31 cellular contexts compared by ENCODE assay signal in genomic region chr1:230236951-230237350, GRCh38.
DNase-seq lines count a peak whose midpoint lies in the region; ATAC-seq, FAIRE-seq and TF ChIP-seq lines count a peak whose summit lies in the region.
"Had no signal": no experiment of that assay in that cellular context is flagged by ENCODE, and none has a peak within 500 bp of the region (broad histone marks: within the 10 kb centered on the region; RNA-seq: fewer than 3 reads in every experiment).

No MANE protein-coding gene starts in this region.

- H3K9me3 Mint-ChIP-seq in activated CD4-positive, alpha-beta T cell treated with anti-CD3 and anti-CD28 coated beads for 36 hours (ENCODE audit: low read depth): peaks cover 7% of the 10 kb centered on the region

- BruUV-seq in mammary epithelial cell (replicated peaks; lab: Mats Ljungman, UMichigan) (no TSS peak), HepG2 (replicated peaks; lab: Mats Ljungman, UMichigan) (no TSS peak)

- H3K4me1 Mint-ChIP-seq in activated CD4-positive, alpha-beta T cell treated with anti-CD3 and anti-CD28 coated beads for 36 hours: peaks cover 18% of the 10 kb centered on the region

- TF ChIP-seq EP300 in HepG2 (IDR thresholded peaks at IDR 0.05; ENCODE audit: low read depth in 2 of 2, low read length in 2 of 2) (no peak), HepG2 (CRISPR knock-in tag; IDR thresholded peaks at IDR 0.05; ENCODE audit: borderline replicate concordance) (no peak)

- TF ChIP-seq RAD21 in HepG2 (CRISPR knock-in tag; IDR thresholded peaks at IDR 0.05): no peak

- in situ Hi-C loops in mammary epithelial cell (cut with MboI; ENCODE audit: low sequenced_read_pairs in 2 of 2) (no loop called here), HepG2 (cut with HindIII; ENCODE audit: extremely low pct_ligation_motif_present, low pct_unique_long_range_greater_than_20kb) (no loop called here)

- ATAC-seq in GM18861 (IDR thresholded peaks at IDR 0.05; ENCODE audit: unreplicated experiment): no peak
- no peak for ATAC-seq in activated CD4-positive, alpha-beta T cell treated with anti-CD3 and anti-CD28 coated beads for 36 hours
- ATAC-seq in HepG2: no peak
- ATAC-seq: A549, esophagus mucosa, PC-3 had no signal

- no peaks in the 10 kb centered on the region for H3K9me3 ChIP-seq in mammary epithelial cell (replicated peaks; ENCODE audit: insufficient read depth, low read length)
- H3K9me3 ChIP-seq in breast epithelium: no peaks in the 10 kb centered on the region
- H3K9me3 ChIP-seq in right atrium auricular region: no peaks in the 10 kb centered on the region
- H3K9me3 ChIP-seq in testis: no peaks in the 10 kb centered on the region
- H3K9me3 ChIP-seq in HepG2 (ENCODE audit: low read length): no peaks in the 10 kb centered on the region

- dilution Hi-C loops in mammary epithelial cell (cut with HindIII; ENCODE audit: low sequenced_read_pairs): no loop called here

- H3K36me3 ChIP-seq in mammary epithelial cell (ENCODE audit: insufficient read depth, low read length) (peaks cover 3% of the 10 kb centered on the region), breast epithelium (no peaks in the 10 kb centered on the region), right atrium auricular region (no peaks in the 10 kb centered on the region), testis (ENCODE audit: low read depth, missing control alignments) (no peaks in the 10 kb centered on the region), HepG2 (replicated peaks in 1 of 2; ENCODE audit: control insufficient read depth in 1 of 2, insufficient read depth in 2 of 2, low read length in 2 of 2) (peaks cover 1 to 29% of the 10 kb centered on the region in 2 experiments; a peak in 4 of 5 replicates)
- H3K36me3 ChIP-seq: cardiac muscle cell, WERI-Rb-1 had no signal

- WGBS in mammary epithelial cell (ENCODE audit: low coverage, missing lambda C conversion rate): 93% methylated on average over 3 of the region's 3 CpGs
- WGBS in testis, 2 donors: 45 to 86% methylated on average over 3 of the region's 3 CpGs
- WGBS in HepG2 (ENCODE audit: low lambda C conversion rate): 94% methylated on average over 3 of the region's 3 CpGs

- no peaks in the 10 kb centered on the region for H3K27me3 ChIP-seq in mammary epithelial cell (ENCODE audit: insufficient read depth, low read length)
- H3K27me3 ChIP-seq in breast epithelium: no peaks in the 10 kb centered on the region
- no peaks in the 10 kb centered on the region for H3K27me3 ChIP-seq in right atrium auricular region
- no peaks in the 10 kb centered on the region for H3K27me3 ChIP-seq in testis
- H3K27me3 ChIP-seq in HepG2 (ENCODE audit: control insufficient read depth in 1 of 2, insufficient read depth in 2 of 2, low read length in 2 of 2): no peaks in the 10 kb centered on the region
- H3K27me3 ChIP-seq: cardiac muscle cell had no signal

- intact Hi-C loops in mammary epithelial cell (cut with micrococcal nuclease): no loop called here
- intact Hi-C loops in breast epithelium (cut with DNase I; ENCODE audit: low total_unique reads): no loop called here
- intact Hi-C loops in testis (cut with DNase I; ENCODE audit: low total_unique reads): no loop called here
- intact Hi-C loops in activated CD4-positive, alpha-beta T cell treated with anti-CD3 and anti-CD28 coated beads for 36 hours (cut with DNase I, micrococcal nuclease): no loop called here
- intact Hi-C loops in HepG2 (cut with micrococcal nuclease; ENCODE audit: unreplicated experiment): no loop called here

- no peak overlapping the region for H3K4me3 Mint-ChIP-seq in activated CD4-positive, alpha-beta T cell treated with anti-CD3 and anti-CD28 coated beads for 36 hours
- H3K4me3 Mint-ChIP-seq: activated CD4-positive, alpha-beta T cell treated with anti-CD3 and anti-CD28 coated beads, Interleukin-2, amount 10 ng/mL, durations not matched to agents 24 days and 14 days; H9; memory B cell had no signal

- H3K4me1 ChIP-seq in mammary epithelial cell (ENCODE audit: insufficient read depth, low read length) (no peaks in the 10 kb centered on the region), breast epithelium (no peaks in the 10 kb centered on the region), right atrium auricular region (peaks cover 0 to 3% of the 10 kb centered on the region in 2 donors), testis (peaks cover 7% of the 10 kb centered on the region), HepG2 (ENCODE audit: insufficient read depth, low read length) (no peaks in the 10 kb centered on the region)
- H3K4me1 ChIP-seq: A549 had no signal

- peak overlapping the region; percentile 20 for H3K9ac ChIP-seq in mammary epithelial cell (ENCODE audit: insufficient read depth, low read length)
- no peak overlapping the region for H3K9ac ChIP-seq in HepG2 (ENCODE audit: insufficient read depth, low read depth, low read length)

- TF ChIP-seq POLR2A in breast epithelium (IDR thresholded peaks at IDR 0.05) (no peak), testis (IDR thresholded peaks at IDR 0.05) (no peak), HepG2 (IDR thresholded peaks at IDR 0.05; ENCODE audit: insufficient read depth in 1 of 2, low read depth in 2 of 2, low read length in 2 of 2) (no peak)

- POLR2A ChIA-PET in activated CD4-positive, alpha-beta T cell treated with anti-CD3 and anti-CD28 coated beads for 36 hours (lab: Charles Lee): no interaction called here
- POLR2A ChIA-PET in HepG2 (lab: Yijun Ruan, JAX): no interaction called here

- H3K79me2 ChIP-seq in mammary epithelial cell (ENCODE audit: insufficient read depth, low read length) (no peaks in the 10 kb centered on the region), HepG2 (ENCODE audit: insufficient read depth, low read length) (no peaks in the 10 kb centered on the region)

- no peak for FAIRE-seq in HepG2 (lab: Jason Lieb, UNC)
- FAIRE-seq: A549, frontal cortex, GM19239 had no signal

- H3K27ac ChIP-seq in mammary epithelial cell (ENCODE audit: insufficient read depth, low read depth, low read length) (no peak overlapping the region), breast epithelium (no peak overlapping the region), right atrium auricular region (no peak overlapping the region), testis (no peak overlapping the region), HepG2 (ENCODE audit: extremely low read length, insufficient read depth, low read length) (no peak overlapping the region)
- H3K27ac ChIP-seq: A549, cardiac muscle cell, WERI-Rb-1 had no signal

- no peak for DNase-seq in mammary epithelial cell
- no peak for DNase-seq in breast epithelium (ENCODE audit: low spot score in 2 of 2)
- DNase-seq in amniotic epithelial cell (ENCODE audit: low read depth): peak; percentile 88
- peak; percentile 38 for DNase-seq in right atrium auricular region (ENCODE audit: low spot score)
- peak; percentile 22 for DNase-seq in testis
- DNase-seq in activated CD4-positive, alpha-beta T cell treated with anti-CD3 and anti-CD28 coated beads for 36 hours: no peak
- no peak for DNase-seq in HepG2 (ENCODE audit: low spot score)
- DNase-seq: activated CD4-positive, alpha-beta T cell treated with anti-CD3 and anti-CD28 coated beads, Interleukin-2, amount 10 ng/mL, durations not matched to agents 24 days and 14 days; activated naive CD4-positive, alpha-beta T cell treated with Interleukin-2 at 50 U/mL for 16 hours; activated T-cell treated with anti-CD3 and anti-CD28 coated beads, Interleukin-2, amount 50 U/mL, for 48 hours; amniotic stem cell; DMS153; GDM1; H9; NCI-H146; NCI-H526; NK-92 treated with Interleukin-12 subunit alpha and Interleukin-12 subunit beta, amount 100 ng/mL, for 24 hours; PC-3; SHP77; stimulated activated CD4-positive, alpha-beta T cell treated with anti-CD3 and anti-CD28 coated beads, Interleukin-15, amount 100 ng/mL, for 24 hours; stimulated activated naive CD4-positive, alpha-beta T cell treated with Interleukin-2 at 50 U/mL for 16 hours; T-helper 9 cell; WERI-Rb-1 had no signal

- H3K27me3 Mint-ChIP-seq in activated CD4-positive, alpha-beta T cell treated with anti-CD3 and anti-CD28 coated beads for 36 hours: no peaks in the 10 kb centered on the region
- H3K27me3 Mint-ChIP-seq: activated CD4-positive, alpha-beta T cell treated with anti-CD3 and anti-CD28 coated beads, Interleukin-2, amount 10 ng/mL, durations not matched to agents 24 days and 14 days; memory B cell; progenitor cell of endocrine pancreas had no signal

- H4K20me1 ChIP-seq in mammary epithelial cell (ENCODE audit: insufficient read depth, low read length): no peaks in the 10 kb centered on the region
- no peaks in the 10 kb centered on the region for H4K20me1 ChIP-seq in HepG2 (ENCODE audit: insufficient read depth, low read length)

- CTCF ChIA-PET in mammary epithelial cell (lab: Charles Lee; ENCODE audit: low non-redundant PET): no interaction called here
- CTCF ChIA-PET in activated CD4-positive, alpha-beta T cell treated with anti-CD3 and anti-CD28 coated beads for 36 hours (lab: Charles Lee): interaction anchor here (1.3 kb wide), 1 partner anchor 14 kb away, joined by 5 read pairs; no protein-coding TSS in a partner anchor
- CTCF ChIA-PET in HepG2 (lab: Yijun Ruan, JAX; ENCODE audit: low intra/inter-chr PET ratio, low total read pairs): no interaction called here

- no peak overlapping the region for H3K27ac Mint-ChIP-seq in activated CD4-positive, alpha-beta T cell treated with anti-CD3 and anti-CD28 coated beads for 36 hours
- H3K27ac Mint-ChIP-seq: activated CD4-positive, alpha-beta T cell treated with anti-CD3 and anti-CD28 coated beads, Interleukin-2, amount 10 ng/mL, durations not matched to agents 24 days and 14 days; H9; memory B cell; progenitor cell of endocrine pancreas had no signal

- TF ChIP-seq CTCF in mammary epithelial cell (conservative IDR thresholded peaks at IDR 0.05 in 1 of 2, IDR thresholded peaks at IDR 0.05 in 1 of 2; ENCODE audit: extremely low read depth in 1 of 2, insufficient read depth in 1 of 2, low read depth in 1 of 2, low read length in 2 of 2) (no peak), breast epithelium (IDR thresholded peaks at IDR 0.05) (no peak), right atrium auricular region (IDR thresholded peaks at IDR 0.05) (no peak), testis (IDR thresholded peaks at IDR 0.05) (no peak), HepG2 (CRISPR knock-in tag; IDR thresholded peaks at IDR 0.05) (no peak)

- H2AFZ ChIP-seq in mammary epithelial cell (ENCODE audit: low read depth, low read length) (no peak overlapping the region), HepG2 (ENCODE audit: low read length) (no peak overlapping the region)

- no peak overlapping the region for H3K4me3 ChIP-seq in mammary epithelial cell (replicated peaks in 1 of 3; ENCODE audit: insufficient read depth in 1 of 3, low read depth in 2 of 3, low read length in 3 of 3)
- H3K4me3 ChIP-seq in breast epithelium: no peak overlapping the region
- H3K4me3 ChIP-seq in right atrium auricular region: no peak overlapping the region
- no peak overlapping the region for H3K4me3 ChIP-seq in testis
- no peak overlapping the region for H3K4me3 ChIP-seq in HepG2 (replicated peaks in 1 of 3; ENCODE audit: insufficient read depth in 1 of 3, low read depth in 2 of 3, low read length in 3 of 3)
- H3K4me3 ChIP-seq: A549, cardiac muscle cell had no signal

- H3K4me2 ChIP-seq in mammary epithelial cell (ENCODE audit: insufficient read depth, low read depth, low read length) (no peak overlapping the region), HepG2 (ENCODE audit: low read depth, low read length) (no peak overlapping the region)
- H3K4me2 ChIP-seq: A549 had no signal

- peaks cover 53% of the 10 kb centered on the region for H3K36me3 Mint-ChIP-seq in activated CD4-positive, alpha-beta T cell treated with anti-CD3 and anti-CD28 coated beads for 36 hours (ENCODE audit: low read depth)

Comparison
In these comparisons a context has a peak if more than half of its experiments do, and no peak if none do; other contexts are left out.
1. DNase-seq: peak in amniotic epithelial cell (single experiment), right atrium auricular region (single experiment) and testis (single experiment); none in mammary epithelial cell (single experiment), breast epithelium (0 of 2), activated CD4-positive, alpha-beta T cell treated with anti-CD3 and anti-CD28 coated beads for 36 hours (single experiment) and HepG2 (single experiment).